Comparison of ENCODE assay signal across 8 cellular contexts in genomic region chr2:109128466-109129355, GRCh38. TPM values are rescaled to one million over a fixed set of nuclear protein-coding genes. Genes with fewer than 3 reads are reported as not detected.
DNase-seq lines count a peak whose midpoint lies in the region; ATAC-seq and TF ChIP-seq lines count a peak whose summit lies in the region.

Gene SH3RF3, plus strand, starts transcription at chr2:109129205.

- no peak for TF ChIP-seq CTCF in mucosa of descending colon (IDR thresholded peaks at IDR 0.05)
- TF ChIP-seq CTCF in tibial artery (IDR thresholded peaks at IDR 0.05): no peak

- peaks cover 15% of the 10 kb centered on the region for H3K4me1 Mint-ChIP-seq in activated CD8-positive, alpha-beta T cell treated with anti-CD3 and anti-CD28 coated beads, Interleukin-2, amount 10 ng/mL, durations not matched to agents 7 days and 5 days (ENCODE audit: low read depth)

- ATAC-seq in activated CD8-positive, alpha-beta T cell treated with anti-CD3 and anti-CD28 coated beads, Interleukin-2, amount 10 ng/mL, durations not matched to agents 7 days and 5 days: peak; percentile 54
- ATAC-seq in esophagus mucosa (peak; percentile 31), mucosa of descending colon (peak; percentile 50)

- CTCF ChIA-PET in activated CD8-positive, alpha-beta T cell treated with anti-CD3 and anti-CD28 coated beads, Interleukin-2, amount 10 ng/mL, durations not matched to agents 7 days and 5 days (lab: Charles Lee): interaction anchor here (0.6 to 1.6 kb wide), 6 partner anchors 26 to 411 kb away, joined by 3 to 6 read pairs (median 3); no protein-coding TSS in a partner anchor

- H3K9me3 Mint-ChIP-seq in activated CD8-positive, alpha-beta T cell treated with anti-CD3 and anti-CD28 coated beads, Interleukin-2, amount 10 ng/mL, durations not matched to agents 7 days and 5 days (ENCODE audit: insufficient read depth): no peaks in the 10 kb centered on the region

- H3K27me3 ChIP-seq in tibial artery: no peaks in the 10 kb centered on the region

- intact Hi-C loops in mucosa of descending colon (cut with DNase I, micrococcal nuclease): loop anchor here in 1 of 2 donors (10.0 kb wide), 1 partner anchor 386 kb away; no protein-coding TSS in a partner anchor
- intact Hi-C loops in tibial artery (cut with DNase I; ENCODE audit: low total_unique reads): loop anchor here (2.0 kb wide), 2 partner anchors 44 to 382 kb away; no protein-coding TSS in a partner anchor

- peaks cover 33% of the 10 kb centered on the region for H3K27me3 Mint-ChIP-seq in activated CD8-positive, alpha-beta T cell treated with anti-CD3 and anti-CD28 coated beads, Interleukin-2, amount 10 ng/mL, durations not matched to agents 7 days and 5 days (ENCODE audit: low read depth)

- H3K4me3 ChIP-seq in mucosa of descending colon (peak within 1 kb of the TSS; percentile 17), tibial artery (peak within 1 kb of the TSS; percentile 62 to 85)

- H3K4me1 ChIP-seq in mucosa of descending colon (ENCODE audit: low read depth) (peaks cover 15% of the 10 kb centered on the region), tibial artery (peaks cover 0 to 52% (median 12%) of the 10 kb centered on the region in 4 donors)

- no peaks in the 10 kb centered on the region for H3K36me3 Mint-ChIP-seq in activated CD8-positive, alpha-beta T cell treated with anti-CD3 and anti-CD28 coated beads, Interleukin-2, amount 10 ng/mL, durations not matched to agents 7 days and 5 days (ENCODE audit: low read depth)

- DNase-seq in NCI-H1417 (lab: John Stamatoyannopoulos, UW) (peak in 2 of 3 experiments; percentile 81 to 86), NCI-H1417 treated with DMSO at 0.1 percent for 48 hours (lab: John Stamatoyannopoulos, UW) (no peak), HT-29 (ENCODE audit: low spot score) (peak; percentile 6), mucosa of descending colon (peak; percentile 19 to 66 (median 56)), tibial artery (peak; percentile 57 to 86), putamen (ENCODE audit: low spot score) (no peak)
- DNase-seq in activated CD8-positive, alpha-beta T cell treated with anti-CD3 and anti-CD28 coated beads, Interleukin-2, amount 10 ng/mL, durations not matched to agents 7 days and 5 days: no peak

- H3K36me3 ChIP-seq in mucosa of descending colon (ENCODE audit: low read depth) (no peaks in the 10 kb centered on the region), tibial artery (no peaks in the 10 kb centered on the region)

- H3K4me3 Mint-ChIP-seq in activated CD8-positive, alpha-beta T cell treated with anti-CD3 and anti-CD28 coated beads, Interleukin-2, amount 10 ng/mL, durations not matched to agents 7 days and 5 days: peak within 1 kb of the TSS; percentile 71

- no peaks in the 10 kb centered on the region for H3K9me3 ChIP-seq in mucosa of descending colon
- H3K9me3 ChIP-seq in tibial artery: no peaks in the 10 kb centered on the region

- H3K27ac ChIP-seq in tibial artery: peak within 1 kb of the TSS; percentile 86 to 93

- POLR2A ChIA-PET in activated CD8-positive, alpha-beta T cell treated with anti-CD3 and anti-CD28 coated beads, Interleukin-2, amount 10 ng/mL, durations not matched to agents 7 days and 5 days (lab: Charles Lee): no interaction called here

- no peak within 1 kb of the TSS for H3K27ac Mint-ChIP-seq in activated CD8-positive, alpha-beta T cell treated with anti-CD3 and anti-CD28 coated beads, Interleukin-2, amount 10 ng/mL, durations not matched to agents 7 days and 5 days

RNA-seq across cellular contexts. Expression of gene SH3RF3, which starts in this region (rescaled TPM):
- 0.05 and 0.16 TPM in 2 replicates for total RNA-seq in HT-29 (2014; rRNA removed; shearing (Covaris generic))
- under 1 TPM in 1 of 2 experiments, not detected in 1; 0.10 TPM for total RNA-seq in activated CD8-positive, alpha-beta T cell treated with anti-CD3 and anti-CD28 coated beads, Interleukin-2, amount 10 ng/mL, durations not matched to agents 7 days and 5 days
- total RNA-seq in esophagus mucosa: 0.68 TPM
- 1 to 10 TPM; 1.9 to 3.7 (median 3.0) TPM for total RNA-seq in mucosa of descending colon

Comparison
In these comparisons a context has a peak if more than half of its experiments do, and no peak if none do; other contexts are left out.
1. DNase-seq: peak in NCI-H1417 (2 of 3), mucosa of descending colon (3 of 3) and tibial artery (2 of 2); none in NCI-H1417 treated with DMSO at 0.1 percent for 48 hours (single experiment), activated CD8-positive, alpha-beta T cell treated with anti-CD3 and anti-CD28 coated beads, Interleukin-2, amount 10 ng/mL, durations not matched to agents 7 days and 5 days (single experiment) and putamen (single experiment).
2. Peak in DNase-seq in HT-29; RNA of the gene not detected or under 1 TPM.
3. Peak in ATAC-seq in activated CD8-positive, alpha-beta T cell treated with anti-CD3 and anti-CD28 coated beads, Interleukin-2, amount 10 ng/mL, durations not matched to agents 7 days and 5 days; RNA of the gene not detected or under 1 TPM.
4. Peak in ATAC-seq in esophagus mucosa; RNA of the gene not detected or under 1 TPM.
5. Peak in every context shown above with its lines, with median percentiles within 50 percentile points of each other: ATAC-seq.